In genomic region chr1:2134604-2135307, GRCh38 we compare ENCODE assay signal across 9 cellular contexts. TPM values are rescaled to one million over a fixed set of nuclear protein-coding genes. Genes with fewer than 3 reads are reported as not detected.
A peak's percentile ranks its signal among the peaks of the same experiment; 100 is the strongest.
DNase-seq lines count a peak whose midpoint lies in the region; ATAC-seq and TF ChIP-seq lines count a peak whose summit lies in the region.
"Had no signal": no experiment of that assay in that cellular context is flagged by ENCODE, and none has a peak within 500 bp of the region (broad histone marks: within the 10 kb centered on the region; RNA-seq: fewer than 3 reads in every experiment).

No MANE protein-coding gene starts in this region.

- peak overlapping the region; percentile 85 to 90 for H3K27ac ChIP-seq in breast epithelium
- peak overlapping the region; percentile 94 for H3K27ac ChIP-seq in neutrophil
- H3K27ac ChIP-seq in vagina, result peak overlapping the region; percentile 87

- H3K4me1 ChIP-seq in breast epithelium (peaks cover 0 to 5% of the 10 kb centered on the region in 2 donors), neutrophil (ENCODE audit: control insufficient read depth in 1 of 2, insufficient read depth in 1 of 2, low read depth in 1 of 2, low read length in 1 of 2) (peaks cover 19 to 25% of the 10 kb centered on the region in 2 experiments), vagina (peaks cover 33% of the 10 kb centered on the region)

- no peak overlapping the region for H3K27ac Mint-ChIP-seq in MCF 10A (ENCODE audit: low read depth, unreplicated experiment)
- no peak overlapping the region for H3K27ac Mint-ChIP-seq in activated CD8-positive, alpha-beta memory T cell treated with anti-CD3 and anti-CD28 coated beads, Interleukin-2, amount 10 ng/mL, durations not matched to agents 7 days and 5 days

- TF ChIP-seq CTCF in breast epithelium (IDR thresholded peaks at IDR 0.05), result no peak
- TF ChIP-seq CTCF in MCF 10A (IDR thresholded peaks at IDR 0.05; ENCODE audit: unreplicated experiment), result no peak
- no peak for TF ChIP-seq CTCF in neutrophil (IDR thresholded peaks at IDR 0.05)
- TF ChIP-seq CTCF in vagina (IDR thresholded peaks at IDR 0.05), result no peak
- TF ChIP-seq CTCF in omental fat pad (IDR thresholded peaks at IDR 0.05), result no peak

- peaks cover 15% of the 10 kb centered on the region for H3K4me1 Mint-ChIP-seq in MCF 10A (ENCODE audit: insufficient read depth, unreplicated experiment)
- peaks cover 15% of the 10 kb centered on the region for H3K4me1 Mint-ChIP-seq in activated CD8-positive, alpha-beta memory T cell treated with anti-CD3 and anti-CD28 coated beads, Interleukin-2, amount 10 ng/mL, durations not matched to agents 7 days and 5 days

- H3K27me3 ChIP-seq in breast epithelium, result no peaks in the 10 kb centered on the region
- H3K27me3 ChIP-seq in neutrophil, result no peaks in the 10 kb centered on the region
- no peaks in the 10 kb centered on the region for H3K27me3 ChIP-seq in vagina

- intact Hi-C loops in breast epithelium (cut with DNase I; ENCODE audit: low total_unique reads), result no loop called here
- intact Hi-C loops in MCF 10A (cut with micrococcal nuclease), result no loop called here
- intact Hi-C loops in cardiac septum (cut with DNase I), result loop anchor here (5.0 kb wide), 1 partner anchor 38 kb away; no protein-coding TSS in a partner anchor
- intact Hi-C loops in vagina (cut with DNase I), result loop anchor here (5.0 kb wide), 1 partner anchor 38 kb away; no protein-coding TSS in a partner anchor

- H3K9me3 Mint-ChIP-seq in MCF 10A (ENCODE audit: unreplicated experiment), result no peaks in the 10 kb centered on the region
- H3K9me3 Mint-ChIP-seq in activated CD8-positive, alpha-beta memory T cell treated with anti-CD3 and anti-CD28 coated beads, Interleukin-2, amount 10 ng/mL, durations not matched to agents 7 days and 5 days (ENCODE audit: low read depth), result no peaks in the 10 kb centered on the region
- H3K9me3 Mint-ChIP-seq: H9 had no signal

- no peaks in the 10 kb centered on the region for H3K27me3 Mint-ChIP-seq in MCF 10A (ENCODE audit: insufficient read depth, unreplicated experiment)
- H3K27me3 Mint-ChIP-seq in activated CD8-positive, alpha-beta memory T cell treated with anti-CD3 and anti-CD28 coated beads, Interleukin-2, amount 10 ng/mL, durations not matched to agents 7 days and 5 days, result no peaks in the 10 kb centered on the region

- H3K4me3 ChIP-seq in breast epithelium (no peak overlapping the region), neutrophil (ENCODE audit: low read depth in 1 of 2, low read length in 1 of 2) (no peak overlapping the region), vagina (no peak overlapping the region)

- POLR2A ChIA-PET in MCF 10A (lab: Yijun Ruan, JAX), result no interaction called here

- no peak overlapping the region for H3K4me3 Mint-ChIP-seq in MCF 10A (ENCODE audit: unreplicated experiment)
- H3K4me3 Mint-ChIP-seq in activated CD8-positive, alpha-beta memory T cell treated with anti-CD3 and anti-CD28 coated beads, Interleukin-2, amount 10 ng/mL, durations not matched to agents 7 days and 5 days, result no peak overlapping the region

- CTCF ChIA-PET in MCF 10A (lab: Yijun Ruan, JAX), result no interaction called here
- CTCF ChIA-PET in activated CD8-positive, alpha-beta memory T cell treated with anti-CD3 and anti-CD28 coated beads, Interleukin-2, amount 10 ng/mL, durations not matched to agents 7 days and 5 days (lab: Charles Lee), result no interaction called here

- H3K9me3 ChIP-seq in breast epithelium (no peaks in the 10 kb centered on the region), neutrophil (no peaks in the 10 kb centered on the region), vagina (no peaks in the 10 kb centered on the region)

- H3K36me3 Mint-ChIP-seq in MCF 10A (ENCODE audit: insufficient read depth, unreplicated experiment), result no peaks in the 10 kb centered on the region
- no peaks in the 10 kb centered on the region for H3K36me3 Mint-ChIP-seq in activated CD8-positive, alpha-beta memory T cell treated with anti-CD3 and anti-CD28 coated beads, Interleukin-2, amount 10 ng/mL, durations not matched to agents 7 days and 5 days

- TF ChIP-seq POLR2A in breast epithelium (IDR thresholded peaks at IDR 0.05), result no peak
- no peak for TF ChIP-seq POLR2A in vagina (IDR thresholded peaks at IDR 0.05)

- no TSS peak for BruUV-seq in MCF 10A (replicated peaks; lab: Mats Ljungman, UMichigan)

- H3K36me3 ChIP-seq in breast epithelium (no peaks in the 10 kb centered on the region), neutrophil (no peaks in the 10 kb centered on the region), vagina (no peaks in the 10 kb centered on the region)

- peak in 1 of 2 donors; percentile 34 for DNase-seq in breast epithelium (ENCODE audit: low spot score in 2 of 2)
- no peak for DNase-seq in MCF 10A (ENCODE audit: unreplicated experiment)
- peak; percentile 19 for DNase-seq in cardiac septum (ENCODE audit: low spot score)
- DNase-seq in vagina (ENCODE audit: extremely low spot score in 2 of 2), result no peak
- no peak for DNase-seq in NCI-H446 (lab: John Stamatoyannopoulos, UW)
- no peak for DNase-seq in activated CD8-positive, alpha-beta memory T cell treated with anti-CD3 and anti-CD28 coated beads, Interleukin-2, amount 10 ng/mL, durations not matched to agents 7 days and 5 days
- no peak for DNase-seq in omental fat pad (ENCODE audit: low spot score)
- DNase-seq: H9 had no signal

- ATAC-seq in activated CD8-positive, alpha-beta memory T cell treated with anti-CD3 and anti-CD28 coated beads, Interleukin-2, amount 10 ng/mL, durations not matched to agents 7 days and 5 days, result no peak
- no peak for ATAC-seq in omental fat pad (ENCODE audit: low FRiP score)

RNA-seq across cellular contexts. Expression of gene FAAP20, which starts 59.8 kb away (rescaled TPM):
- 10 to 100 TPM; 28.6 to 33.1 (median 29.9) TPM for total RNA-seq in breast epithelium
- 75.9 and 88.8 TPM in 2 replicates for total RNA-seq in MCF 10A (2022)
- 40.5 TPM for total RNA-seq in cardiac septum
- total RNA-seq in vagina, result 92.3 TPM
- 10 to 100 TPM; 52.5 to 55.7 TPM for total RNA-seq in activated CD8-positive, alpha-beta memory T cell treated with anti-CD3 and anti-CD28 coated beads, Interleukin-2, amount 10 ng/mL, durations not matched to agents 7 days and 5 days
- 10 to 100 TPM; 14.2 to 24.9 (median 21.8) TPM for total RNA-seq in omental fat pad

Comparison
In these comparisons a context has a peak if more than half of its experiments do, and no peak if none do; other contexts are left out.
1. intact Hi-C loops: an anchor here in cardiac septum (5.0 kb wide) and vagina (5.0 kb wide); none called in breast epithelium and MCF 10A.